16 cellular contexts compared by ENCODE assay signal in the genomic region with DNA sequence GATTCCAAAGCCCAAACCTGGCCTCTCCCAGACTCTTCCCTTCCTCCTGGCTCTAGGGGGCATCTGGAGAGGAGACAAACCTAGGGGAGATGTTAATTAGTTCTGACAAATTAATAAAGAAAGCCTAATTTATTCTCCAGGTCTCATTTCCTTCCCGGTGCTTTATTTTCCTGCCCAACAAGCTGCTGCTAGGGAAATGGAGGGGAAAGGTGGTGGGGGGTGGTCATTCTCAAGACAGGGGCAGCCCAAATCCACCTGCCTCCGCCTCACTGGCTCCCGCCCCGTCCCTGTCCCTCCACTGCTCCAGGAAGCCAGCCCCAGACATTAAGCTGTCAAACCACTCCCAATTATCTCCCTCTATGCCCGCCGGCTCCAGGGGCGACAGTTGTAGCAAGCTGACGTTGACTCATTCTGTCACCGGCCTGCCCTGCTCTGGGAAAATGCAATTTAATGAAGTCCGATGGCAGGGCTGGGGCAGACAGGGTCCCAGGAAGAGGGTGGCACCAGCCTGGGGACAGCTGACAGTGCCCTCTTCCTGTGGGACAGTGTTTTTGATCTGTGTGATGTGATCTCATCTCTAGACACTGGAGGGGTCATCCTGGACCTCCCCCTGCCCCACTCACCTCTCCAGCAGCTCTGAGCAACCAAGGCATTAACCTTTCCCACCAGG. TPM values are rescaled to one million over a fixed set of nuclear protein-coding genes. Genes with fewer than 3 reads are reported as not detected.
DNase-seq lines count a peak whose midpoint lies in the region; ATAC-seq and TF ChIP-seq lines count a peak whose summit lies in the region.
"Had no signal": no experiment of that assay in that cellular context is flagged by ENCODE, and none has a peak within 500 bp of the region (broad histone marks: within the 10 kb centered on the region; RNA-seq: fewer than 3 reads in every experiment).

No MANE protein-coding gene starts in this region.

- intact Hi-C loops in prostate gland (cut with DNase I): no loop called here

- H3K4me1 ChIP-seq in esophagus (ENCODE audit: control insufficient read depth in 2 of 2, insufficient read depth in 2 of 2, low read length in 1 of 2): peaks cover 5 to 40% of the 10 kb centered on the region in 2 donors
- H3K4me1 ChIP-seq in prostate gland (replicated peaks): peaks cover 4% of the 10 kb centered on the region
- peaks cover 0 to 17% (median 3%) of the 10 kb centered on the region in 3 donors for H3K4me1 ChIP-seq in gastroesophageal sphincter

- H3K27ac ChIP-seq in esophagus (ENCODE audit: low read depth in 2 of 2, low read length in 1 of 2) (peak overlapping the region; percentile 97 to 99), prostate gland (peak overlapping the region in 1 of 2 donors; percentile 20), gastroesophageal sphincter (no peak overlapping the region), brain microvascular endothelial cell (no peak overlapping the region)
- H3K27ac ChIP-seq: left lung had no signal

- in situ Hi-C loops in brain microvascular endothelial cell (cut with HindIII; ENCODE audit: low pct_ligation_motif_present, low sequenced_read_pairs): no loop called here

- H3K27me3 ChIP-seq in esophagus (ENCODE audit: control insufficient read depth in 1 of 2, insufficient read depth in 2 of 2, low read length in 2 of 2): no peaks in the 10 kb centered on the region
- H3K27me3 ChIP-seq in prostate gland (replicated peaks; ENCODE audit: insufficient read depth): no peaks in the 10 kb centered on the region
- no peaks in the 10 kb centered on the region for H3K27me3 ChIP-seq in gastroesophageal sphincter
- H3K27me3 ChIP-seq in brain microvascular endothelial cell (replicated peaks): no peaks in the 10 kb centered on the region
- H3K27me3 ChIP-seq: left lung, MG63 had no signal

- H3K9me3 ChIP-seq in esophagus (ENCODE audit: control insufficient read depth in 2 of 2, insufficient read depth in 1 of 2, low read depth in 1 of 2, low read length in 1 of 2) (no peaks in the 10 kb centered on the region), prostate gland (no peaks in the 10 kb centered on the region), gastroesophageal sphincter (no peaks in the 10 kb centered on the region)
- H3K9me3 ChIP-seq: left lung, MG63 had no signal

- TF ChIP-seq POLR2A in prostate gland (IDR thresholded peaks at IDR 0.05) (peak; percentile 20), gastroesophageal sphincter (IDR thresholded peaks at IDR 0.05) (no peak)

- H3K36me3 ChIP-seq in esophagus (ENCODE audit: control insufficient read depth in 2 of 2, insufficient read depth in 2 of 2, low read length in 1 of 2) (peaks cover 0 to 5% of the 10 kb centered on the region in 2 donors), prostate gland (no peaks in the 10 kb centered on the region), gastroesophageal sphincter (no peaks in the 10 kb centered on the region), brain microvascular endothelial cell (replicated peaks) (no peaks in the 10 kb centered on the region)
- H3K36me3 ChIP-seq: left lung, MG63 had no signal

- H3K4me3 ChIP-seq in esophagus (ENCODE audit: low read depth in 1 of 2, low read length in 2 of 2) (no peak overlapping the region), prostate gland (no peak overlapping the region), gastroesophageal sphincter (no peak overlapping the region), brain microvascular endothelial cell (ENCODE audit: low read depth, low read length) (no peak overlapping the region)
- H3K4me3 ChIP-seq: GM23338, left lung, MG63 had no signal

- WGBS in esophagus, 2 donors: 49 to 61% methylated on average over 10 of the region's 10 CpGs
- WGBS in prostate gland: 53% methylated on average over 10 of the region's 10 CpGs
- WGBS in gastroesophageal sphincter (ENCODE audit: low coverage in 1 of 2), 2 donors: 83 to 88% methylated on average over 4 to 8 of the region's 10 CpGs

- no peak for ATAC-seq in gastroesophageal sphincter
- ATAC-seq: GM23338; naive thymus-derived CD8-positive, alpha-beta T cell had no signal

- TF ChIP-seq CTCF in prostate gland (IDR thresholded peaks at IDR 0.05) (no peak), gastroesophageal sphincter (IDR thresholded peaks at IDR 0.05) (no peak), brain microvascular endothelial cell (IDR thresholded peaks at IDR 0.05; ENCODE audit: low read depth, low read length, missing control alignments) (no peak)

- DNase-seq in EH (ENCODE audit: low read depth): peak; percentile 11
- peak; percentile 67 for DNase-seq in RPMI7951 (ENCODE audit: low read depth)
- DNase-seq in prostate gland (ENCODE audit: low spot score): no peak
- no peak for DNase-seq in NCI-H1105 (lab: John Stamatoyannopoulos, UW)
- no peak for DNase-seq in NCI-H187 (lab: John Stamatoyannopoulos, UW)
- no peak for DNase-seq in brain microvascular endothelial cell
- DNase-seq: activated CD8-positive, alpha-beta T cell treated with anti-CD3 and anti-CD28 coated beads for 36 hours; AML-193; amygdala; DMS153; naive thymus-derived CD8-positive, alpha-beta T cell had no signal

- no peak for TF ChIP-seq EP300 in gastroesophageal sphincter (IDR thresholded peaks at IDR 0.05)

RNA-seq across cellular contexts. Expression of a gene that starts 27.3 kb away (rescaled TPM):
- total RNA-seq in RPMI7951 (2014; rRNA removed; shearing (Covaris generic)): 4.3 and 7.7 TPM in 2 replicates
- polyA plus RNA-seq in esophagus: 10 to 100 TPM; 79.6 to 89.9 TPM
- total RNA-seq in prostate gland (10 to 100 TPM; 18.7 to 28.2 TPM), gastroesophageal sphincter (1 to 10 TPM; 2.6 to 7.1 (median 4.3) TPM)

Comparison
In these comparisons a context has a peak if more than half of its experiments do, and no peak if none do; other contexts are left out.
1. DNase-seq: peak in EH (single experiment) and RPMI7951 (single experiment); none in prostate gland (single experiment), NCI-H1105 (single experiment), NCI-H187 (0 of 2) and brain microvascular endothelial cell (single experiment).
2. H3K27ac ChIP-seq: peak in esophagus (2 of 2); none in gastroesophageal sphincter (0 of 4) and brain microvascular endothelial cell (single experiment).